ENCODE assay signal across 2 cellular contexts in the genomic region with DNA sequence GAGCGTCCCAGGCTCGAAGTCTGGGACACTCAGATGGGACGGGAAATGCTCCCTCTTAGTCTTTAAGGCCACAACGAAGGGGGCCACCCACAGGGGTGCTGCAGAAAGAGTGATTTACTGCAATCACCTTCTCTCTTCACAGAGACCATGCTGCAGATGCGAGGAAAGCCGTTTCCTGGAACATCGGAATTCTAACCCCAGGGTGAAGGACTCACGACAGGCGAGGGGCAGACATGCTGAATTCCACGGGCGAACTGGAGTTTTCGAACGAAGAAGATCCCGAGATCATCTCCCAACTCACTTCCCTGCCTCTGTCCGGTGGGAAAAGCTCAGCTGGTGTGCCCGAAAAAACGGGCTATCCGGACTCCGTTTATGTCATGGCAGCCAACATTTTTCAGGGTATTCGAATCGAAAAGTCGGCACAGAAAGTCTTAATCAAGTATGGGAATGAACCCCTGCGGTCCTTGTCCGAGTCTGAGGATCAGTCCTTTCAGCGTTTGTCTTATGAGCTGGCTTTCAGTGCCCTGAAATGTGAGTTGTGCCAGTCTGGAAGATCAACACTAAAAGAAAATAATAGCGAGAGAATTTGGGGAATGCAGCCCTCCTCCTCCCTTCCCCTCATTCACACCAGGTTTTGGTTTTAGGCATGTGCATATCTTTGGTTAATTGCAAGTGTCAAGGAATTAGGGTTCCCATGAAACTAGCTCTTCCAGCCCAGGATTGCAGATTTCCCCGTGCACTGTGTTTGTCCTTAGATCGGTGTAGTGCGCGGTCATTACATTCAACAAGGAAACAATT.
TF ChIP-seq lines count a peak whose summit lies in the region.

No MANE protein-coding gene starts in this region.

TF ChIP-seq in IMR-90, 13 proteins besides CTCF, POLR2A, EP300 and RAD21:
- TF ChIP-seq RCOR1 (IDR thresholded peaks at IDR 0.05; ENCODE audit: insufficient replicate concordance, low read length) (no peak), RFX5 (IDR thresholded peaks at IDR 0.05; ENCODE audit: low read depth, low read length) (no peak), NFE2L2 (IDR thresholded peaks at IDR 0.05; ENCODE audit: low read depth, low read length) (no peak), MAFK (IDR thresholded peaks at IDR 0.05; ENCODE audit: low read depth, low read length) (no peak), MXI1 (IDR thresholded peaks at IDR 0.05; ENCODE audit: borderline replicate concordance, low read depth, low read length) (no peak), CHD1 (IDR thresholded peaks at IDR 0.05; ENCODE audit: low read depth, low read length) (no peak), CEBPB (IDR thresholded peaks at IDR 0.05; ENCODE audit: low read depth, low read length) (no peak), FOS (IDR thresholded peaks at IDR 0.05; ENCODE audit: low read depth, low read length) (no peak), MAZ (IDR thresholded peaks at IDR 0.05; ENCODE audit: borderline replicate concordance, low read depth, low read length) (no peak), BHLHE40 (IDR thresholded peaks at IDR 0.05; ENCODE audit: low read depth, low read length) (no peak), SMC3 (IDR thresholded peaks at IDR 0.05; ENCODE audit: low read depth, low read length) (no peak)
- TF ChIP-seq, protein P1, sequence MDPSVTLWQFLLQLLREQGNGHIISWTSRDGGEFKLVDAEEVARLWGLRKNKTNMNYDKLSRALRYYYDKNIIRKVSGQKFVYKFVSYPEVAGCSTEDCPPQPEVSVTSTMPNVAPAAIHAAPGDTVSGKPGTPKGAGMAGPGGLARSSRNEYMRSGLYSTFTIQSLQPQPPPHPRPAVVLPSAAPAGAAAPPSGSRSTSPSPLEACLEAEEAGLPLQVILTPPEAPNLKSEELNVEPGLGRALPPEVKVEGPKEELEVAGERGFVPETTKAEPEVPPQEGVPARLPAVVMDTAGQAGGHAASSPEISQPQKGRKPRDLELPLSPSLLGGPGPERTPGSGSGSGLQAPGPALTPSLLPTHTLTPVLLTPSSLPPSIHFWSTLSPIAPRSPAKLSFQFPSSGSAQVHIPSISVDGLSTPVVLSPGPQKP (IDR thresholded peaks at IDR 0.05; ENCODE audit: borderline replicate concordance, low read depth, low read length) = no peak
- TF ChIP-seq, protein P2, sequence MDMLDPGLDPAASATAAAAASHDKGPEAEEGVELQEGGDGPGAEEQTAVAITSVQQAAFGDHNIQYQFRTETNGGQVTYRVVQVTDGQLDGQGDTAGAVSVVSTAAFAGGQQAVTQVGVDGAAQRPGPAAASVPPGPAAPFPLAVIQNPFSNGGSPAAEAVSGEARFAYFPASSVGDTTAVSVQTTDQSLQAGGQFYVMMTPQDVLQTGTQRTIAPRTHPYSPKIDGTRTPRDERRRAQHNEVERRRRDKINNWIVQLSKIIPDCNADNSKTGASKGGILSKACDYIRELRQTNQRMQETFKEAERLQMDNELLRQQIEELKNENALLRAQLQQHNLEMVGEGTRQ (IDR thresholded peaks at IDR 0.05; ENCODE audit: low read depth, low read length) = no peak
TF ChIP-seq in IMR-90: peak in this region for 0.

TF ChIP-seq in H1, 55 proteins besides CTCF, POLR2A, EP300 and RAD21:
- TF ChIP-seq SIN3A (conservative IDR thresholded peaks at IDR 0.05 in 1 of 2, IDR thresholded peaks at IDR 0.05 in 1 of 2; ENCODE audit: low read depth in 1 of 2, low read length in 2 of 2) (peak; percentile 75 to 78; a peak in 2 of 4 replicates), YY1 (IDR thresholded peaks at IDR 0.05; ENCODE audit: low read depth, low read length) (0 out of 2 replicates have a peak, but pooled peaks have one; percentile 50), POLR2AphosphoS5 (IDR thresholded peaks at IDR 0.05; ENCODE audit: low read depth, low read length) (peak; percentile 45; the same call in 1 of the 2 replicates), TEAD4 (IDR thresholded peaks at IDR 0.05; ENCODE audit: low read depth, low read length) (peak; percentile 97), TAF1 (IDR thresholded peaks at IDR 0.05; ENCODE audit: low read depth, low read length) (peak; percentile 67), CBX8 (IDR thresholded peaks at IDR 0.05; ENCODE audit: borderline replicate concordance, low read depth, low read length) (no peak), SP4 (IDR thresholded peaks at IDR 0.05; ENCODE audit: low read length) (0 out of 2 replicates have a peak, but pooled peaks have one; percentile 43), FOSL1 (IDR thresholded peaks at IDR 0.05; ENCODE audit: insufficient read depth, low read depth, low read length) (no peak), TBP (IDR thresholded peaks at IDR 0.05; ENCODE audit: low read depth, low read length) (peak; percentile 62), KDM4A (IDR thresholded peaks at IDR 0.05; ENCODE audit: low read depth, low read length, severe bottlenecking) (no peak), CHD2 (IDR thresholded peaks at IDR 0.05; ENCODE audit: low read length) (peak; percentile 76; the same call in 1 of the 2 replicates), KDM1A (IDR thresholded peaks at IDR 0.05; ENCODE audit: borderline replicate concordance, low read length) (no peak), BCL11A (IDR thresholded peaks at IDR 0.05; ENCODE audit: low read depth in 2 of 2, low read length in 2 of 2) (no peak), TCF12 (IDR thresholded peaks at IDR 0.05; ENCODE audit: low read depth, low read length) (no peak), EGR1 (IDR thresholded peaks at IDR 0.05; ENCODE audit: borderline replicate concordance, low read depth, low read length) (peak; percentile 52; the same call in 1 of the 2 replicates), SP1 (IDR thresholded peaks at IDR 0.05; ENCODE audit: low read depth, low read length) (peak; percentile 98), RNF2 (IDR thresholded peaks at IDR 0.05; ENCODE audit: borderline replicate concordance, low read depth, low read length, missing control alignments, poor library complexity, severe bottlenecking) (no peak)
- TF ChIP-seq, protein P3, sequence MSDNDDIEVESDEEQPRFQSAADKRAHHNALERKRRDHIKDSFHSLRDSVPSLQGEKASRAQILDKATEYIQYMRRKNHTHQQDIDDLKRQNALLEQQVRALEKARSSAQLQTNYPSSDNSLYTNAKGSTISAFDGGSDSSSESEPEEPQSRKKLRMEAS (IDR thresholded peaks at IDR 0.05) = peak; percentile 76
- TF ChIP-seq, protein P4, sequence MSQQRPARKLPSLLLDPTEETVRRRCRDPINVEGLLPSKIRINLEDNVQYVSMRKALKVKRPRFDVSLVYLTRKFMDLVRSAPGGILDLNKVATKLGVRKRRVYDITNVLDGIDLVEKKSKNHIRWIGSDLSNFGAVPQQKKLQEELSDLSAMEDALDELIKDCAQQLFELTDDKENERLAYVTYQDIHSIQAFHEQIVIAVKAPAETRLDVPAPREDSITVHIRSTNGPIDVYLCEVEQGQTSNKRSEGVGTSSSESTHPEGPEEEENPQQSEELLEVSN (IDR thresholded peaks at IDR 0.05) = peak; percentile 68; the same call in 1 of the 2 replicates
